1 cellular context compared by ENCODE assay signal in genomic region chr1:27588256-27589232, GRCh38.
TF ChIP-seq lines count a peak whose summit lies in the region.

No MANE protein-coding gene starts in this region.

TF ChIP-seq in HEK293, 187 proteins besides CTCF, POLR2A, EP300 and RAD21 (continued from another document):
- TF ChIP-seq, protein P1, sequence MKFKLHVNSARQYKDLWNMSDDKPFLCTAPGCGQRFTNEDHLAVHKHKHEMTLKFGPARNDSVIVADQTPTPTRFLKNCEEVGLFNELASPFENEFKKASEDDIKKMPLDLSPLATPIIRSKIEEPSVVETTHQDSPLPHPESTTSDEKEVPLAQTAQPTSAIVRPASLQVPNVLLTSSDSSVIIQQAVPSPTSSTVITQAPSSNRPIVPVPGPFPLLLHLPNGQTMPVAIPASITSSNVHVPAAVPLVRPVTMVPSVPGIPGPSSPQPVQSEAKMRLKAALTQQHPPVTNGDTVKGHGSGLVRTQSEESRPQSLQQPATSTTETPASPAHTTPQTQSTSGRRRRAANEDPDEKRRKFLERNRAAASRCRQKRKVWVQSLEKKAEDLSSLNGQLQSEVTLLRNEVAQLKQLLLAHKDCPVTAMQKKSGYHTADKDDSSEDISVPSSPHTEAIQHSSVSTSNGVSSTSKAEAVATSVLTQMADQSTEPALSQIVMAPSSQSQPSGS (tag by site-specific recombination; IDR thresholded peaks at IDR 0.05; ENCODE audit: low read depth) = no peak
TF ChIP-seq in HEK293: peak in this region for 3.
